ENCODE assay signal across 11 cellular contexts in the genomic region with DNA sequence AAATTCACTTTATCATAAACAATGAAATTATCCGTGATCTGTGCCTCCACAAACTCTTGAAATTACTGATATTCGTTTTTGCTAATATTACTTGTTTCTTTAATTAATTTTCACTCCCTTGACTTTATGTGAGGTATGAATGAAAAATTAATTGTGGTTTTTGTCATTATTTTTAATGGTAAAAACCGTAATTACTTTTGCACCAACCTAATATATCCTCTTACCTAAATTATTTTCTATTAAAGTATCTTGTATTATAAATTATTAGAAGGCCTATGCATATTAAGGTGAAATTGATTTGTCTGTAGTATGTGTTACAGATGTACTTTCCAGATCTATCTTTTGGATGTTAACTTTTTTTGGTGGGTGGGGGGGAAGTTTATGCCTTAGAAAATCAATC.
"Had no signal": no experiment of that assay in that cellular context is flagged by ENCODE, and none has a peak within 500 bp of the region (broad histone marks: within the 10 kb centered on the region; RNA-seq: fewer than 3 reads in every experiment).

No MANE protein-coding gene starts in this region.

- H3K36me3 ChIP-seq: HAP-1 had no signal

- H3K4me3 ChIP-seq: GM23248, GM23338, HAP-1 had no signal

- H3K27ac Mint-ChIP-seq: GM23338, HFFc6 had no signal

- H3K4me3 Mint-ChIP-seq: GM23338, H9, HFFc6 had no signal

- H3K9ac ChIP-seq: GM23248 had no signal

- H3K9me3 Mint-ChIP-seq: GM23338, H9, HFFc6 had no signal

- H3K27ac ChIP-seq: GM23248 had no signal

- FAIRE-seq: H1, H54 had no signal

- H2AFZ ChIP-seq: GM23248, GM23338 had no signal

- DNase-seq: GM23248, GOT3, H7, H9, HCEC 1CT, HFFc6 had no signal

- H3K4me1 Mint-ChIP-seq: GM23338, H9 had no signal

- H3K4me2 ChIP-seq: GM23338 had no signal

- H3K4me1 ChIP-seq: HAP-1 had no signal

- ATAC-seq: GM23338, HCT116 had no signal

- H3K9me3 ChIP-seq: HAP-1 had no signal
